1 cellular context compared by ENCODE assay signal in genomic region chr9:87140605-87141109, GRCh38.
A peak's percentile ranks its signal among the peaks of the same experiment; 100 is the strongest.
TF ChIP-seq lines count a peak whose summit lies in the region.

No MANE protein-coding gene starts in this region.

TF ChIP-seq in HEK293, 187 proteins besides CTCF, POLR2A, EP300 and RAD21 (continued from another document and continues in another):
- peak; percentile 93 for TF ChIP-seq ZBTB17 (tag by site-specific recombination; IDR thresholded peaks at IDR 0.05)
- TF ChIP-seq SP7 (tag by site-specific recombination; IDR thresholded peaks at IDR 0.05) = peak; percentile 95
- TF ChIP-seq GLI2 (tag by site-specific recombination; IDR thresholded peaks at IDR 0.05; ENCODE audit: borderline replicate concordance, low read depth) = no peak; the same call in 1 of the 2 replicates
- TF ChIP-seq ZNF639 (tag by site-specific recombination; IDR thresholded peaks at IDR 0.05) = peak; percentile 38; the same call in 1 of the 2 replicates
- TF ChIP-seq ZNF596 (tag by site-specific recombination; IDR thresholded peaks at IDR 0.05) = 0 out of 2 replicates have a peak, but pooled peaks have one; percentile 18
- peak; percentile 72; the same call in 1 of the 2 replicates for TF ChIP-seq ZNF610 (tag by site-specific recombination; IDR thresholded peaks at IDR 0.05; ENCODE audit: borderline replicate concordance)
- TF ChIP-seq ZNF768 (tag by site-specific recombination; IDR thresholded peaks at IDR 0.05) = no peak
- TF ChIP-seq ZNF629 (tag by site-specific recombination; IDR thresholded peaks at IDR 0.05) = peak; percentile 79
- peak; percentile 47 for TF ChIP-seq ZNF366 (tag by site-specific recombination; conservative IDR thresholded peaks at IDR 0.05)
- TF ChIP-seq ZNF19 (tag by site-specific recombination; IDR thresholded peaks at IDR 0.05; ENCODE audit: low read depth) = no peak
- TF ChIP-seq ZNF843 (tag by site-specific recombination; IDR thresholded peaks at IDR 0.05) = peak; percentile 96
- TF ChIP-seq ZNF335 (tag by site-specific recombination; conservative IDR thresholded peaks at IDR 0.05) = peak; percentile 44; the same call in 1 of the 2 replicates
- TF ChIP-seq PRDM2 (tag by site-specific recombination; IDR thresholded peaks at IDR 0.05; ENCODE audit: borderline replicate concordance) = no peak
- TF ChIP-seq REPIN1 (tag by site-specific recombination; IDR thresholded peaks at IDR 0.05; ENCODE audit: low read depth) = no peak
- TF ChIP-seq ZNF24 (tag by site-specific recombination; IDR thresholded peaks at IDR 0.05) = peak; percentile 96
- TF ChIP-seq ZBTB44 (tag by site-specific recombination; IDR thresholded peaks at IDR 0.05) = peak; percentile 46; the same call in 1 of the 2 replicates
- TF ChIP-seq GFI1B (tag by site-specific recombination; IDR thresholded peaks at IDR 0.05) = peak; percentile 83
- peak; percentile 82 for TF ChIP-seq ZBTB8A (tag by site-specific recombination; IDR thresholded peaks at IDR 0.05)
- TF ChIP-seq MZF1 (tag by site-specific recombination; IDR thresholded peaks at IDR 0.05; ENCODE audit: borderline replicate concordance) = peak; percentile 74; the same call in 1 of the 2 replicates
- TF ChIP-seq ZNF311 (tag by site-specific recombination; IDR thresholded peaks at IDR 0.05; ENCODE audit: borderline replicate concordance) = no peak
- TF ChIP-seq ZFP37 (tag by site-specific recombination; IDR thresholded peaks at IDR 0.05) = 0 out of 2 replicates have a peak, but pooled peaks have one; percentile 21
- TF ChIP-seq ZNF114 (tag by site-specific recombination; IDR thresholded peaks at IDR 0.05) = no peak
- TF ChIP-seq KLF7 (tag by site-specific recombination; IDR thresholded peaks at IDR 0.05; ENCODE audit: borderline replicate concordance) = no peak
- peak; percentile 99 for TF ChIP-seq FEZF1 (tag by site-specific recombination; IDR thresholded peaks at IDR 0.05)
- TF ChIP-seq ZNF202 (tag by site-specific recombination; IDR thresholded peaks at IDR 0.05; ENCODE audit: borderline replicate concordance) = no peak
- peak; percentile 43; the same call in 1 of the 2 replicates for TF ChIP-seq BCL6B (tag by site-specific recombination; IDR thresholded peaks at IDR 0.05)
- TF ChIP-seq ZXDB (tag by site-specific recombination; IDR thresholded peaks at IDR 0.05) = peak; percentile 51; the same call in 1 of the 2 replicates
- TF ChIP-seq TRIM28 (IDR thresholded peaks at IDR 0.05; ENCODE audit: borderline replicate concordance, low read length) = peak; percentile 73
- TF ChIP-seq YY1 (tag by site-specific recombination; IDR thresholded peaks at IDR 0.05) = peak; percentile 56; the same call in 1 of the 2 replicates
- TF ChIP-seq ZNF121 (tag by site-specific recombination; IDR thresholded peaks at IDR 0.05) = no peak
- TF ChIP-seq ZNF16 (tag by site-specific recombination; IDR thresholded peaks at IDR 0.05; ENCODE audit: low read depth) = peak; percentile 78; the same call in 1 of the 2 replicates
- no peak for TF ChIP-seq ZNF521 (tag by site-specific recombination; IDR thresholded peaks at IDR 0.05)
- TF ChIP-seq ZNF324 (tag by site-specific recombination; IDR thresholded peaks at IDR 0.05) = 0 out of 2 replicates have a peak, but pooled peaks have one; percentile 36
- peak; percentile 61 for TF ChIP-seq KLF10 (tag by site-specific recombination; IDR thresholded peaks at IDR 0.05)
- no peak; the same call in none of the 2 replicates for TF ChIP-seq ZNF341 (tag by site-specific recombination; IDR thresholded peaks at IDR 0.05; ENCODE audit: low read depth)
- TF ChIP-seq ZNF280D (tag by site-specific recombination; IDR thresholded peaks at IDR 0.05) = 0 out of 2 replicates have a peak, but pooled peaks have one; percentile 17
- no peak for TF ChIP-seq MYNN (tag by site-specific recombination; IDR thresholded peaks at IDR 0.05; ENCODE audit: borderline replicate concordance)
- TF ChIP-seq SP3 (tag by site-specific recombination; IDR thresholded peaks at IDR 0.05) = 0 out of 2 replicates have a peak, but pooled peaks have one; percentile 13
- no peak for TF ChIP-seq ZNF214 (tag by site-specific recombination; IDR thresholded peaks at IDR 0.05; ENCODE audit: borderline replicate concordance)
- no peak for TF ChIP-seq ZNF26 (tag by site-specific recombination; IDR thresholded peaks at IDR 0.05)
- TF ChIP-seq TSHZ1 (tag by site-specific recombination; IDR thresholded peaks at IDR 0.05; ENCODE audit: borderline replicate concordance) = peak; percentile 88
